1 cellular context compared by ENCODE assay signal in genomic region chr1:235327559-235328270, GRCh38.
TF ChIP-seq lines count a peak whose summit lies in the region.

Gene ARID4B (minus strand): TSS chr1:235328179. CDS start chr1:235326919, 1,260 bp downstream.

TF ChIP-seq in HEK293, 187 proteins besides CTCF, POLR2A, EP300 and RAD21 (continued from another document and continues in another):
- peak; percentile 43 for TF ChIP-seq ZNF639 (tag by site-specific recombination; IDR thresholded peaks at IDR 0.05)
- TF ChIP-seq FEZF1 (tag by site-specific recombination; IDR thresholded peaks at IDR 0.05) = no peak
- no peak for TF ChIP-seq ZNF174 (tag by site-specific recombination; IDR thresholded peaks at IDR 0.05)
- TF ChIP-seq ZNF10 (tag by site-specific recombination; IDR thresholded peaks at IDR 0.05) = no peak
- TF ChIP-seq PRDM6 (tag by site-specific recombination; IDR thresholded peaks at IDR 0.05) = no peak
- no peak for TF ChIP-seq ZNF350 (tag by site-specific recombination; IDR thresholded peaks at IDR 0.05)
- no peak for TF ChIP-seq ZNF560 (tag by site-specific recombination; IDR thresholded peaks at IDR 0.05; ENCODE audit: borderline replicate concordance)
- TF ChIP-seq ZNF623 (tag by site-specific recombination; IDR thresholded peaks at IDR 0.05) = no peak
- no peak for TF ChIP-seq GFI1B (tag by site-specific recombination; IDR thresholded peaks at IDR 0.05)
- TF ChIP-seq PRDM1 (tag by site-specific recombination; IDR thresholded peaks at IDR 0.05) = no peak
- no peak for TF ChIP-seq ZNF571 (tag by site-specific recombination; IDR thresholded peaks at IDR 0.05)
- no peak for TF ChIP-seq ZNF362 (tag by site-specific recombination; IDR thresholded peaks at IDR 0.05)
- TF ChIP-seq ZNF558 (tag by site-specific recombination; IDR thresholded peaks at IDR 0.05) = no peak
- TF ChIP-seq KLF16 (tag by site-specific recombination; IDR thresholded peaks at IDR 0.05) = peak; percentile 85
- TF ChIP-seq ZNF138 (tag by site-specific recombination; IDR thresholded peaks at IDR 0.05; ENCODE audit: borderline replicate concordance) = 0 out of 2 replicates have a peak, but pooled peaks have one; percentile 21
- no peak for TF ChIP-seq ZNF645 (tag by site-specific recombination; IDR thresholded peaks at IDR 0.05)
- TF ChIP-seq ZNF175 (tag by site-specific recombination; IDR thresholded peaks at IDR 0.05) = no peak
- TF ChIP-seq ZNF221 (tag by site-specific recombination; IDR thresholded peaks at IDR 0.05; ENCODE audit: borderline replicate concordance) = no peak
- peak; percentile 18; the same call in 1 of the 2 replicates for TF ChIP-seq MYNN (tag by site-specific recombination; IDR thresholded peaks at IDR 0.05; ENCODE audit: borderline replicate concordance)
- TF ChIP-seq SCRT2 (tag by site-specific recombination; IDR thresholded peaks at IDR 0.05) = 0 out of 2 replicates have a peak, but pooled peaks have one; percentile 8
- TF ChIP-seq ZNF302 (tag by site-specific recombination; IDR thresholded peaks at IDR 0.05; ENCODE audit: low read depth) = no peak
- TF ChIP-seq ZNF521 (tag by site-specific recombination; IDR thresholded peaks at IDR 0.05) = no peak
- TF ChIP-seq SCRT1 (tag by site-specific recombination; IDR thresholded peaks at IDR 0.05; ENCODE audit: borderline replicate concordance) = no peak
- peak; percentile 100 for TF ChIP-seq ZNF398 (tag by site-specific recombination; IDR thresholded peaks at IDR 0.05)
- peak; percentile 84; the same call in 1 of the 2 replicates for TF ChIP-seq PRDM2 (tag by site-specific recombination; IDR thresholded peaks at IDR 0.05; ENCODE audit: borderline replicate concordance)
- no peak; the same call in 1 of the 2 replicates for TF ChIP-seq REST (tag by site-specific recombination; IDR thresholded peaks at IDR 0.05)
- 0 out of 2 replicates have a peak, but pooled peaks have one; percentile 61 for TF ChIP-seq BCL11A (tag by site-specific recombination; IDR thresholded peaks at IDR 0.05; ENCODE audit: low read depth)
- 0 out of 2 replicates have a peak, but pooled peaks have one; percentile 21 for TF ChIP-seq ZNF223 (tag by site-specific recombination; IDR thresholded peaks at IDR 0.05)
- TF ChIP-seq ZNF26 (tag by site-specific recombination; IDR thresholded peaks at IDR 0.05) = no peak
- TF ChIP-seq ZNF561 (tag by site-specific recombination; IDR thresholded peaks at IDR 0.05; ENCODE audit: borderline replicate concordance) = peak; percentile 81
- TF ChIP-seq ZNF148 (tag by site-specific recombination; IDR thresholded peaks at IDR 0.05; ENCODE audit: borderline replicate concordance) = no peak
- TF ChIP-seq ZNF416 (tag by site-specific recombination; IDR thresholded peaks at IDR 0.05) = no peak
- TF ChIP-seq ZNF324 (tag by site-specific recombination; IDR thresholded peaks at IDR 0.05) = peak; percentile 77
- no peak for TF ChIP-seq TRIM28 (IDR thresholded peaks at IDR 0.05; ENCODE audit: borderline replicate concordance, low read length)
